Comparison of ENCODE assay signal across 8 cellular contexts in genomic region chr5:140363631-140364471, GRCh38. TPM values are rescaled to one million over a fixed set of nuclear protein-coding genes. Genes with fewer than 3 reads are reported as not detected.
A peak's percentile ranks its signal among the peaks of the same experiment; 100 is the strongest.
DNase-seq lines count a peak whose midpoint lies in the region; ATAC-seq and TF ChIP-seq lines count a peak whose summit lies in the region.
"Had no signal": no experiment of that assay in that cellular context is flagged by ENCODE, and none has a peak within 500 bp of the region (broad histone marks: within the 10 kb centered on the region; RNA-seq: fewer than 3 reads in every experiment).

No MANE protein-coding gene starts in this region.

- no peaks in the 10 kb centered on the region for H4K20me1 ChIP-seq in GM23248 (ENCODE audit: insufficient read depth)

- no peaks in the 10 kb centered on the region for H3K36me3 Mint-ChIP-seq in WTC11

- peak overlapping the region; percentile 79 for H3K4me3 Mint-ChIP-seq in WTC11

- CTCF ChIA-PET in WTC11 (lab: Charles Lee): interaction anchor here (0.6 to 3.1 kb wide), 38 partner anchors 8 to 362 kb away, joined by 3 to 53 read pairs (median 4); partner anchors contain the start of genes ANKHD1, EIF4EBP3, HBEGF and IK

- H3K4me2 ChIP-seq in GM23248 (ENCODE audit: unreplicated experiment): peak overlapping the region; percentile 84

- no peak overlapping the region for H3K27ac Mint-ChIP-seq in WTC11

- H3K9ac ChIP-seq in GM23248: peak overlapping the region; percentile 34; the same call in 1 of the 2 replicates

- H2AFZ ChIP-seq in GM23248: peak overlapping the region; percentile 85

- H3K4me1 Mint-ChIP-seq in WTC11: peaks cover 2% of the 10 kb centered on the region; the same call in 1 of the 2 replicates

- H3K27me3 Mint-ChIP-seq in WTC11 (ENCODE audit: low read depth): peaks cover 4% of the 10 kb centered on the region

- H3F3A ChIP-seq in GM23248 (ENCODE audit: insufficient read depth): no peaks in the 10 kb centered on the region

- POLR2A ChIA-PET in WTC11 (lab: Charles Lee): no interaction called here

- TF ChIP-seq CTCF in WTC11 (IDR thresholded peaks at IDR 0.05): no peak
- TF ChIP-seq CTCF in fibroblast of pulmonary artery (IDR thresholded peaks at IDR 0.05; ENCODE audit: low read length, missing control alignments): no peak

- H3K9me3 ChIP-seq in GM23248 (ENCODE audit: low read depth): no peaks in the 10 kb centered on the region

- ATAC-seq in WTC11: no peak
- no peak for ATAC-seq in GM19395 (IDR thresholded peaks at IDR 0.05; ENCODE audit: unreplicated experiment)

- DNase-seq in GM23248 (no peak), WTC11 (ENCODE audit: low spot score) (no peak), fibroblast of pulmonary artery (ENCODE audit: low read depth) (no peak), skeletal muscle cell (ENCODE audit: low read depth) (no peak), NCI-H345 treated with DMSO at 0.1 percent for 48 hours (lab: John Stamatoyannopoulos, UW; ENCODE audit: unreplicated experiment) (no peak), caudate nucleus (lab: John Stamatoyannopoulos, UW) (no peak)

- H3K27me3 ChIP-seq in GM23248 (replicated peaks; ENCODE audit: insufficient read depth): no peaks in the 10 kb centered on the region

- in situ Hi-C loops in GM23248 (cut with MboI): no loop called here

- H3K27ac ChIP-seq in GM23248 (no peak overlapping the region), caudate nucleus (ENCODE audit: low read depth, low read length) (no peak overlapping the region)

- no peaks in the 10 kb centered on the region for H3K4me1 ChIP-seq in GM23248 (ENCODE audit: insufficient read depth)

- no peaks in the 10 kb centered on the region for H3K9me2 ChIP-seq in GM23248 (ENCODE audit: insufficient read depth)

- 34 to 42% methylated on average over 20 of the region's 20 CpGs for WGBS in GM23248 (ENCODE audit: low coverage in 1 of 2, low lambda C conversion rate in 2 of 2, missing lambda C conversion rate in 2 of 2), 2 experiments

- no peaks in the 10 kb centered on the region for H3K79me2 ChIP-seq in GM23248 (ENCODE audit: insufficient read depth)

- H3K9me3 Mint-ChIP-seq in WTC11: no peaks in the 10 kb centered on the region

- peak overlapping the region; percentile 66 for H3K4me3 ChIP-seq in GM23248
- peak overlapping the region; percentile 51 for H3K4me3 ChIP-seq in fibroblast of pulmonary artery (replicated peaks; ENCODE audit: low read depth, low read length)
- H3K4me3 ChIP-seq in skeletal muscle cell (ENCODE audit: low read depth, low read length): peak overlapping the region; percentile 43

- no peaks in the 10 kb centered on the region for H3K36me3 ChIP-seq in GM23248 (ENCODE audit: low read depth)

TF ChIP-seq in WTC11, 78 proteins besides CTCF, POLR2A, EP300 and RAD21:
- TF ChIP-seq ZBTB21 (CRISPR knock-in tag; IDR thresholded peaks at IDR 0.05; ENCODE audit: borderline replicate concordance) (0 out of 2 replicates have a peak, but pooled peaks have one; percentile 3), E2F1 (CRISPR knock-in tag; IDR thresholded peaks at IDR 0.05) (no peak)

RNA-seq across cellular contexts. Expression of gene SLC4A9, which starts 3.9 kb away (rescaled TPM):
- not detected in 2 replicates for total RNA-seq in GM23248 (2014; rRNA removed; shearing (Covaris generic))
- not detected in 2 replicates for polyA plus RNA-seq in GM23248 (2016; fragmentation: Nextera tagmentation; extraction: Ambion mirVana)
- total RNA-seq in WTC11 (2021): 0.37 to 0.76 TPM (median 0.50 TPM) in 3 replicates
- total RNA-seq: activated CD8-positive, alpha-beta memory T cell treated with anti-CD3 and anti-CD28 coated beads for 36 hours had no signal

RNA-seq across cellular contexts. Expression of gene HBEGF, which starts 17.4 kb away (rescaled TPM):
- total RNA-seq in GM23248 (2014; rRNA removed; shearing (Covaris generic)): 7.5 and 9.5 TPM in 2 replicates
- 4.5 and 4.9 TPM in 2 replicates for polyA plus RNA-seq in GM23248 (2016; fragmentation: Nextera tagmentation; extraction: Ambion mirVana)
- total RNA-seq in WTC11 (2021): 2.2 to 4.0 TPM (median 2.5 TPM) in 3 replicates

RNA-seq across cellular contexts. Expression of gene ANKHD1, which starts 37.8 kb away (rescaled TPM):
- total RNA-seq in GM23248 (2014; rRNA removed; shearing (Covaris generic)): 27.9 and 40.5 TPM in 2 replicates
- polyA plus RNA-seq in GM23248 (2016; fragmentation: Nextera tagmentation; extraction: Ambion mirVana): 24.3 and 26.1 TPM in 2 replicates
- 89.8 to 113 TPM (median 105 TPM) in 3 replicates for total RNA-seq in WTC11 (2021)
